ENCODE assay signal across 8 cellular contexts in the genomic region with DNA sequence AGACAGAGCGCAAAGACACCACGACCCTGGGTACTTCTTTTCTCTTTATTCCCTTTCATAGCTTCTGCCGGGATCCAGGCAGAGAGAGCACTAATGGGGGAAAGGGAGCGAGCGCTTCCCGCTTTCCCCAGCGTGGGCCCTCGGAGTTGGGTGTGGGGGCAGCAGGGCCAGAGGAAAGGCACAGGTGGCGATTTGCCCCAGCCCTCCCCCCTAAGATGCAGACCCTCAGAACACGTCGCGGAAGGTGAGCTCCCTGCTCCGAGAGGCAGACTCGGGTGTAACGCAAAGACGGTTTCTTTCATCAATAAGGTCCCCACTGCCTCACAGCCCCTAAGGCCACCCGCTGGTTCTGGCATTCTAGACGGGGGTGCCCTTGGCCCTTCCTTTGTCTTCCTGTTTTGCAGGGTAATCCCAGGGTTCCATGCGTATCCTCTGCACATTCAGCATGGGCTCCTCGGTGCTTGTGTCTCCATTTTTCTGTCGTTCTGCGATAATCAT. TPM values are rescaled to one million over a fixed set of nuclear protein-coding genes. Genes with fewer than 3 reads are reported as not detected.
A peak's percentile ranks its signal among the peaks of the same experiment; 100 is the strongest.
DNase-seq lines count a peak whose midpoint lies in the region; ATAC-seq and TF ChIP-seq lines count a peak whose summit lies in the region.

No MANE protein-coding gene starts in this region.

- no peaks in the 10 kb centered on the region for H3K9me3 ChIP-seq in CD4-positive, alpha-beta T cell (ENCODE audit: control insufficient read depth, low read length)
- H3K9me3 ChIP-seq in MG63 (no peaks in the 10 kb centered on the region), neural cell (ENCODE audit: low read length) (no peaks in the 10 kb centered on the region)

- H3K4me2 ChIP-seq in neural cell (ENCODE audit: low read length), result peak overlapping the region; percentile 93

- no peaks in the 10 kb centered on the region for H3K27me3 ChIP-seq in CD4-positive, alpha-beta T cell (ENCODE audit: control insufficient read depth, insufficient read depth, low read length)
- no peaks in the 10 kb centered on the region for H3K27me3 ChIP-seq in MG63
- no peaks in the 10 kb centered on the region for H3K27me3 ChIP-seq in neural cell (ENCODE audit: insufficient read depth, low read depth, low read length)

- no peak for DNase-seq in CD4-positive, alpha-beta T cell
- DNase-seq in MG63, result no peak
- no peak for DNase-seq in omental fat pad (ENCODE audit: low spot score)

- peaks cover 9% of the 10 kb centered on the region for H3K79me2 ChIP-seq in neural cell (replicated peaks; ENCODE audit: insufficient read depth, low read length)

- H3K9ac ChIP-seq in neural cell (ENCODE audit: low read length), result peak overlapping the region; percentile 84

- H3K4me3 Mint-ChIP-seq in CD4-positive, alpha-beta T cell, result peak overlapping the region; percentile 98
- peak overlapping the region; percentile 90 for H3K4me3 Mint-ChIP-seq in dendritic cell treated with granulocyte-macrophage colony-stimulating factor and Interleukin-4, amounts not matched to agents 40 ng/mL and 50 ng/mL, for 4 days

- no peak for TF ChIP-seq EP300 in neural cell (conservative IDR thresholded peaks at IDR 0.05; ENCODE audit: poor library complexity, severe bottlenecking)

- peaks cover 71% of the 10 kb centered on the region for H3K36me3 ChIP-seq in MG63
- H3K36me3 ChIP-seq in neural cell (ENCODE audit: insufficient read depth, low read length), result no peaks in the 10 kb centered on the region

- H3K4me3 ChIP-seq in MG63 (peak overlapping the region; percentile 79), neural cell (ENCODE audit: low read length) (peak overlapping the region; percentile 98)

- POLR2A ChIA-PET in CD4-positive, alpha-beta T cell (lab: Charles Lee), result interaction anchor here (1.1 to 7.9 kb wide), 5 partner anchors 10 to 761 kb away, joined by 3 to 163 read pairs (median 7); partner anchors contain the start of genes FAHD1, HAGH, NUBP2 and SPSB3

- H3K27ac Mint-ChIP-seq in CD4-positive, alpha-beta T cell, result peak overlapping the region; percentile 92
- H3K27ac Mint-ChIP-seq in dendritic cell treated with granulocyte-macrophage colony-stimulating factor and Interleukin-4, amounts not matched to agents 40 ng/mL and 50 ng/mL, for 4 days, result peak overlapping the region; percentile 85

- no peaks in the 10 kb centered on the region for H4K20me1 ChIP-seq in neural cell (ENCODE audit: insufficient read depth)

- H2AFZ ChIP-seq in neural cell (ENCODE audit: low read depth, low read length), result no peak overlapping the region

- CTCF ChIA-PET in CD4-positive, alpha-beta T cell (lab: Charles Lee), result interaction anchor here (1.2 to 4.0 kb wide), 2 partner anchors 11 to 41 kb away, joined by 3 to 21 read pairs; partner anchors contain the start of genes NUBP2 and SPSB3

- H3K4me1 Mint-ChIP-seq in CD4-positive, alpha-beta T cell (ENCODE audit: low read depth), result peaks cover 16% of the 10 kb centered on the region
- peaks cover 49% of the 10 kb centered on the region for H3K4me1 Mint-ChIP-seq in dendritic cell treated with granulocyte-macrophage colony-stimulating factor and Interleukin-4, amounts not matched to agents 40 ng/mL and 50 ng/mL, for 4 days (ENCODE audit: low read depth)

- no peak for TF ChIP-seq RAD21 in neural cell (conservative IDR thresholded peaks at IDR 0.05)

- no peak for ATAC-seq in CD4-positive, alpha-beta T cell (ENCODE audit: poor library complexity)
- ATAC-seq in HG02973 (IDR thresholded peaks at IDR 0.05; ENCODE audit: unreplicated experiment), result no peak
- no peak for ATAC-seq in HG02678 (IDR thresholded peaks at IDR 0.05; ENCODE audit: unreplicated experiment)
- no peak for ATAC-seq in omental fat pad (ENCODE audit: low FRiP score)
- ATAC-seq in HG03097 (IDR thresholded peaks at IDR 0.05; ENCODE audit: low FRiP score, unreplicated experiment), result no peak

- H3K9me3 Mint-ChIP-seq in CD4-positive, alpha-beta T cell, result no peaks in the 10 kb centered on the region
- no peaks in the 10 kb centered on the region for H3K9me3 Mint-ChIP-seq in dendritic cell treated with granulocyte-macrophage colony-stimulating factor and Interleukin-4, amounts not matched to agents 40 ng/mL and 50 ng/mL, for 4 days

- H3K9me2 ChIP-seq in neural cell (ENCODE audit: insufficient read depth, low read length), result no peaks in the 10 kb centered on the region

- no peaks in the 10 kb centered on the region for H3F3A ChIP-seq in neural cell (ENCODE audit: insufficient read depth, low read length, poor library complexity, severe bottlenecking)

- H3K27ac ChIP-seq in CD4-positive, alpha-beta T cell (ENCODE audit: low read depth, low read length), result peak overlapping the region; percentile 69
- peak overlapping the region; percentile 74 for H3K27ac ChIP-seq in neural cell (ENCODE audit: low read length)

- no peaks in the 10 kb centered on the region for H3K27me3 Mint-ChIP-seq in CD4-positive, alpha-beta T cell
- no peaks in the 10 kb centered on the region for H3K27me3 Mint-ChIP-seq in dendritic cell treated with granulocyte-macrophage colony-stimulating factor and Interleukin-4, amounts not matched to agents 40 ng/mL and 50 ng/mL, for 4 days

- no peak for TF ChIP-seq CTCF in CD4-positive, alpha-beta T cell (IDR thresholded peaks at IDR 0.05)
- TF ChIP-seq CTCF in neural cell (IDR thresholded peaks at IDR 0.05; ENCODE audit: poor library complexity, severe bottlenecking) (no peak), omental fat pad (IDR thresholded peaks at IDR 0.05) (no peak)

- intact Hi-C loops in CD4-positive, alpha-beta T cell (cut with DNase I, micrococcal nuclease), result loop anchor here (2.0 to 10.0 kb wide), 9 partner anchors 55 to 420 kb away; partner anchors contain the start of genes FAHD1 (in 2 of the 2), HAGH (in 2 of the 2), GNPTG (in 1 of the 2) and JPT2 (in 1 of the 2)
- intact Hi-C loops in dendritic cell treated with granulocyte-macrophage colony-stimulating factor and Interleukin-4, amounts not matched to agents 40 ng/mL and 50 ng/mL, for 4 days (cut with micrococcal nuclease), result loop anchor here (5.0 kb wide), 2 partner anchors 65 to 155 kb away; partner anchors contain the start of gene MAPK8IP3

- H3K36me3 Mint-ChIP-seq in CD4-positive, alpha-beta T cell (ENCODE audit: low read depth), result peaks cover 36% of the 10 kb centered on the region
- peaks cover 81% of the 10 kb centered on the region for H3K36me3 Mint-ChIP-seq in dendritic cell treated with granulocyte-macrophage colony-stimulating factor and Interleukin-4, amounts not matched to agents 40 ng/mL and 50 ng/mL, for 4 days (ENCODE audit: low read depth)

TF ChIP-seq in neural cell, 6 proteins besides CTCF, POLR2A, EP300 and RAD21 (continues in another document):
- TF ChIP-seq SMC3 (conservative IDR thresholded peaks at IDR 0.05; ENCODE audit: poor library complexity) (no peak), MXI1 (conservative IDR thresholded peaks at IDR 0.05; ENCODE audit: poor library complexity, severe bottlenecking) (no peak), TAF1 (IDR thresholded peaks at IDR 0.05; ENCODE audit: low read depth) (no peak), POLR2AphosphoS5 (IDR thresholded peaks at IDR 0.05) (no peak), REST (IDR thresholded peaks at IDR 0.05; ENCODE audit: borderline replicate concordance) (no peak)

RNA-seq across cellular contexts. Expression of gene NME3, which starts 0.6 kb away (rescaled TPM):
- total RNA-seq in CD4-positive, alpha-beta T cell, result 10 to 100 TPM; 46.2 to 54.2 TPM
- total RNA-seq in MG63 (2014; rRNA removed; shearing (Covaris generic); ENCODE audit: low replicate concordance), result 0.46 TPM in 1 of 2 replicates, not detected in the other
- polyA plus RNA-seq in neural cell, result 102 and 145 TPM in 2 replicates
- polyA minus RNA-seq in neural cell, result 13.8 and 21.4 TPM in 2 replicates
- total RNA-seq in omental fat pad, result 10 to 100 TPM; 51.4 to 83.2 (median 69.6) TPM

RNA-seq across cellular contexts. Expression of gene EME2, which starts 0.7 kb away (rescaled TPM):
- 10 to 100 TPM; 28.6 to 30.8 TPM for total RNA-seq in CD4-positive, alpha-beta T cell
- total RNA-seq in MG63 (2014; rRNA removed; shearing (Covaris generic); ENCODE audit: low replicate concordance), result 3.3 and 6.6 TPM in 2 replicates
- polyA plus RNA-seq in neural cell, result 21.2 and 25.6 TPM in 2 replicates
- 17.4 and 18.7 TPM in 2 replicates for polyA minus RNA-seq in neural cell
- 10 to 100 TPM in 1 of 4 donors, 1 to 10 TPM in 3; 5.9 to 16.2 (median 7.1) TPM for total RNA-seq in omental fat pad

RNA-seq across cellular contexts. Expression of gene MRPS34, which starts 1.0 kb away (rescaled TPM):
- 10 to 100 TPM; 25.5 to 26.9 TPM for total RNA-seq in CD4-positive, alpha-beta T cell
- total RNA-seq in MG63 (2014; rRNA removed; shearing (Covaris generic); ENCODE audit: low replicate concordance), result 225 and 308 TPM in 2 replicates
- polyA plus RNA-seq in neural cell, result 113 and 152 TPM in 2 replicates
- 32.9 and 48.0 TPM in 2 replicates for polyA minus RNA-seq in neural cell
- 10 to 100 TPM; 56.8 to 84.2 (median 78.6) TPM for total RNA-seq in omental fat pad

RNA-seq across cellular contexts. Expression of gene SPSB3, which starts 10.5 kb away (rescaled TPM):
- 10 to 100 TPM; 86.3 to 87.6 TPM for total RNA-seq in CD4-positive, alpha-beta T cell
- total RNA-seq in MG63 (2014; rRNA removed; shearing (Covaris generic); ENCODE audit: low replicate concordance), result 34.3 and 40.3 TPM in 2 replicates
- 315 and 373 TPM in 2 replicates for polyA plus RNA-seq in neural cell
- polyA minus RNA-seq in neural cell, result 86.0 and 88.4 TPM in 2 replicates
- 10 to 100 TPM; 39.5 to 88.1 (median 50.7) TPM for total RNA-seq in omental fat pad

RNA-seq across cellular contexts. Expression of gene NUBP2, which starts 10.8 kb away (rescaled TPM):
- total RNA-seq in CD4-positive, alpha-beta T cell, result 10 to 100 TPM; 36.4 to 38.1 TPM
- 156 and 163 TPM in 2 replicates for total RNA-seq in MG63 (2014; rRNA removed; shearing (Covaris generic); ENCODE audit: low replicate concordance)
- polyA plus RNA-seq in neural cell, result 213 and 246 TPM in 2 replicates
- polyA minus RNA-seq in neural cell, result 81.8 and 102 TPM in 2 replicates
- total RNA-seq in omental fat pad, result 10 to 100 TPM; 49.2 to 85.9 (median 60.2) TPM

Comparison
In these comparisons a context has a peak if more than half of its experiments do, and no peak if none do; other contexts are left out.
1. RNA of gene NME3, which starts 0.6 kb away (total RNA-seq): 51.4 to 83.2 TPM in omental fat pad and 46.2 to 54.2 TPM in CD4-positive, alpha-beta T cell; 0.46 TPM in MG63; every median in the first group is over 10 times any median in the second.